Comparison of ENCODE assay signal across 23 cellular contexts in genomic region chr3:38472342-38472741, GRCh38.
"Had no signal": no experiment of that assay in that cellular context is flagged by ENCODE, and none has a peak within 500 bp of the region (broad histone marks: within the 10 kb centered on the region; RNA-seq: fewer than 3 reads in every experiment).

No MANE protein-coding gene starts in this region.

- H3K4me1 Mint-ChIP-seq: activated naive CD4-positive, alpha-beta T cell treated with anti-CD3 and anti-CD28 coated beads, Interleukin-2, amount 10 ng/mL, durations not matched to agents 7 days and 5 days; stimulated activated memory B cell treated with anti-CD40 and anti-IgM and Interleukin-4, amounts not matched to agents 10 μg/mL and 1 μg/mL and 100 μg/mL, for 72 hours had no signal

- H3K4me3 Mint-ChIP-seq: activated naive CD4-positive, alpha-beta T cell treated with anti-CD3 and anti-CD28 coated beads, Interleukin-2, amount 10 ng/mL, durations not matched to agents 7 days and 5 days; nephron; stimulated activated memory B cell treated with anti-CD40 and anti-IgM and Interleukin-4, amounts not matched to agents 10 μg/mL and 1 μg/mL and 100 μg/mL, for 72 hours had no signal

- FAIRE-seq: keratinocyte, small intestine, TTC549 had no signal

- H3K27ac Mint-ChIP-seq: activated naive CD4-positive, alpha-beta T cell treated with anti-CD3 and anti-CD28 coated beads, Interleukin-2, amount 10 ng/mL, durations not matched to agents 7 days and 5 days; stimulated activated memory B cell treated with anti-CD40 and anti-IgM and Interleukin-4, amounts not matched to agents 10 μg/mL and 1 μg/mL and 100 μg/mL, for 72 hours had no signal

- DNase-seq: activated CD4-positive, alpha-beta T cell treated with anti-CD3 and anti-CD28 coated beads for 48 hours; activated CD4-positive, alpha-beta T cell treated with anti-CD3 and anti-CD28 coated beads, Interleukin-2, amount 50 U/mL, for 48 hours; activated CD8-positive, alpha-beta memory T cell treated with anti-CD3 and anti-CD28 coated beads for 24 hours; activated effector memory CD4-positive, alpha-beta T cell treated with anti-CD3 and anti-CD28 coated beads, Interleukin-2, amount 50 U/mL, for 16 hours; activated naive CD4-positive, alpha-beta T cell treated with anti-CD3 and anti-CD28 coated beads, Interleukin-2, amount 10 ng/mL, durations not matched to agents 7 days and 5 days; amygdala; central memory CD4-positive, alpha-beta T cell; hippocampal formation; left cardiac atrium; mesenchymal stem cell; sigmoid colon; small intestine; stimulated activated CD4-positive, alpha-beta T cell treated with anti-CD3 and anti-CD28 coated beads, Interleukin-4, amount 100 ng/mL, for 24 hours; tibial artery; WERI-Rb-1 had no signal

- H3K27me3 Mint-ChIP-seq: activated naive CD4-positive, alpha-beta T cell treated with anti-CD3 and anti-CD28 coated beads, Interleukin-2, amount 10 ng/mL, durations not matched to agents 7 days and 5 days; stimulated activated memory B cell treated with anti-CD40 and anti-IgM and Interleukin-4, amounts not matched to agents 10 μg/mL and 1 μg/mL and 100 μg/mL, for 72 hours had no signal

- H3K36me3 ChIP-seq: breast epithelium, sigmoid colon, suprapubic skin, WERI-Rb-1 had no signal

- H3K4me1 ChIP-seq: suprapubic skin had no signal

- H3K4me3 ChIP-seq: breast epithelium, gastroesophageal sphincter, sigmoid colon, suprapubic skin, tibial artery had no signal

- ATAC-seq: activated CD4-positive, CD25-positive, alpha-beta regulatory T cell treated with anti-CD3 and anti-CD28 coated beads, Interleukin-2, amount 50 U/mL, for 24 hours; gastroesophageal sphincter; stimulated activated memory B cell treated with anti-CD40 and anti-IgM and Interleukin-4, amounts not matched to agents 10 μg/mL and 1 μg/mL and 100 μg/mL, for 72 hours had no signal

- H3K27ac ChIP-seq: breast epithelium, gastroesophageal sphincter, sigmoid colon, suprapubic skin, tibial artery, WERI-Rb-1 had no signal

- H3K27me3 ChIP-seq: breast epithelium, gastroesophageal sphincter, sigmoid colon, suprapubic skin, tibial artery had no signal
